Comparison of ENCODE assay signal across 16 cellular contexts in genomic region chr10:5818894-5819293, GRCh38. TPM values are rescaled to one million over a fixed set of nuclear protein-coding genes. Genes with fewer than 3 reads are reported as not detected.
DNase-seq lines count a peak whose midpoint lies in the region; ATAC-seq and TF ChIP-seq lines count a peak whose summit lies in the region.
"Had no signal": no experiment of that assay in that cellular context is flagged by ENCODE, and none has a peak within 500 bp of the region (broad histone marks: within the 10 kb centered on the region; RNA-seq: fewer than 3 reads in every experiment).

No MANE protein-coding gene starts in this region.

- H3K9me2 ChIP-seq in OCI-LY1 (ENCODE audit: low read depth, low read length): no peaks in the 10 kb centered on the region

- no peak for TF ChIP-seq POLR2A in sigmoid colon (IDR thresholded peaks at IDR 0.05)
- TF ChIP-seq POLR2A in prostate gland (IDR thresholded peaks at IDR 0.05): no peak

- no peaks in the 10 kb centered on the region for H4K20me1 ChIP-seq in OCI-LY1 (ENCODE audit: insufficient read depth, low read length)

- H3K4me3 ChIP-seq in OCI-LY1 (ENCODE audit: low read depth, low read length, poor library complexity, severe bottlenecking) (no peak overlapping the region), sigmoid colon (no peak overlapping the region), prostate gland (no peak overlapping the region)
- H3K4me3 ChIP-seq: lung, suprapubic skin had no signal

- H3K27ac ChIP-seq in OCI-LY1 (ENCODE audit: low read depth, low read length, poor library complexity, severe bottlenecking): peak overlapping the region; percentile 91
- H3K27ac ChIP-seq in sigmoid colon: no peak overlapping the region
- H3K27ac ChIP-seq in prostate gland: no peak overlapping the region
- H3K27ac ChIP-seq: HL-60, suprapubic skin had no signal

- no peaks in the 10 kb centered on the region for H3K36me3 ChIP-seq in OCI-LY1 (ENCODE audit: insufficient read depth, low read length)
- H3K36me3 ChIP-seq in sigmoid colon: no peaks in the 10 kb centered on the region
- no peaks in the 10 kb centered on the region for H3K36me3 ChIP-seq in prostate gland
- H3K36me3 ChIP-seq: suprapubic skin had no signal

- intact Hi-C loops in sigmoid colon (cut with DNase I) (no loop called here), prostate gland (cut with DNase I) (loop anchor here (10.0 kb wide), 1 partner anchor 284 kb away; no protein-coding TSS in a partner anchor)

- DNase-seq in sigmoid colon (peak; percentile 2), prostate gland (ENCODE audit: low spot score) (no peak)
- DNase-seq in activated CD4-positive, CD25-positive, alpha-beta regulatory T cell (lab: John Stamatoyannopoulos, UW): no peak
- no peak for DNase-seq in activated naive CD4-positive, alpha-beta T cell treated with anti-CD3 and anti-CD28 coated beads, Interleukin-2, amount 50 U/mL, for 16 hours
- DNase-seq: Calu3, MM.1S, NCI-H510A, SHP77 had no signal

- H3K9ac ChIP-seq in OCI-LY1 (ENCODE audit: low read length): no peak overlapping the region

- H3K4me1 ChIP-seq in OCI-LY1 (ENCODE audit: insufficient read depth, low read length, severe bottlenecking) (peaks cover 58% of the 10 kb centered on the region), sigmoid colon (peaks cover 0 to 10% (median 7%) of the 10 kb centered on the region in 4 donors), prostate gland (replicated peaks) (no peaks in the 10 kb centered on the region)

- no peak for TF ChIP-seq CTCF in OCI-LY1 (IDR thresholded peaks at IDR 0.05; ENCODE audit: low read length)
- no peak for TF ChIP-seq CTCF in sigmoid colon (IDR thresholded peaks at IDR 0.05)
- no peak for TF ChIP-seq CTCF in prostate gland (IDR thresholded peaks at IDR 0.05)

- H3K27me3 ChIP-seq in OCI-LY1 (ENCODE audit: insufficient read depth, low read length) (no peaks in the 10 kb centered on the region), sigmoid colon (no peaks in the 10 kb centered on the region), prostate gland (replicated peaks; ENCODE audit: insufficient read depth) (no peaks in the 10 kb centered on the region)
- H3K27me3 ChIP-seq: suprapubic skin had no signal

- 74 to 89% methylated on average over 6 of the region's 6 CpGs for WGBS in sigmoid colon, 2 donors
- WGBS in prostate gland: 82% methylated on average over 6 of the region's 6 CpGs

- H3K9me3 ChIP-seq in OCI-LY1 (ENCODE audit: low read length) (no peaks in the 10 kb centered on the region), sigmoid colon (no peaks in the 10 kb centered on the region), prostate gland (no peaks in the 10 kb centered on the region)
- H3K9me3 ChIP-seq: suprapubic skin had no signal

- H3F3A ChIP-seq in OCI-LY1 (ENCODE audit: insufficient read depth, low read length): no peaks in the 10 kb centered on the region

- TF ChIP-seq EP300 in sigmoid colon (IDR thresholded peaks at IDR 0.05): no peak

- H3K79me2 ChIP-seq in OCI-LY1 (ENCODE audit: insufficient read depth, low read length): peaks cover 9% of the 10 kb centered on the region; the same call in 1 of the 2 replicates

- ATAC-seq in GM18867 (IDR thresholded peaks at IDR 0.05; ENCODE audit: unreplicated experiment): peak; percentile 45
- ATAC-seq in GM21717 (IDR thresholded peaks at IDR 0.05; ENCODE audit: unreplicated experiment): peak; percentile 40
- no peak for ATAC-seq in esophagus mucosa
- ATAC-seq: HCT116 had no signal

- no peak overlapping the region; the same call in 1 of the 2 replicates for H3K4me2 ChIP-seq in OCI-LY1 (ENCODE audit: low read length)

- no peak overlapping the region for H2AFZ ChIP-seq in OCI-LY1 (ENCODE audit: low read length)

RNA-seq across cellular contexts. Expression of gene GDI2, which starts 5.7 kb away (rescaled TPM):
- 100 to 1,000 TPM; 178 to 208 (median 205) TPM for total RNA-seq in sigmoid colon
- 100 to 1,000 TPM; 179 to 238 (median 201) TPM for polyA plus RNA-seq in sigmoid colon
- total RNA-seq in prostate gland: 100 to 1,000 TPM; 186 to 218 TPM
- 164 TPM for total RNA-seq in esophagus mucosa
